Comparison of ENCODE assay signal across 1 cellular context in genomic region chr7:155804897-155805825, GRCh38.
TF ChIP-seq lines count a peak whose summit lies in the region.

No MANE protein-coding gene starts in this region.

TF ChIP-seq in K562, 482 proteins besides CTCF, POLR2A, EP300 and RAD21 (continued from another document):
- TF ChIP-seq USF1 (CRISPR knock-in tag; IDR thresholded peaks at IDR 0.05), result no peak
- TF ChIP-seq KDM2B (CRISPR knock-in tag; IDR thresholded peaks at IDR 0.05), result peak; percentile 87
- TF ChIP-seq, protein P1, sequence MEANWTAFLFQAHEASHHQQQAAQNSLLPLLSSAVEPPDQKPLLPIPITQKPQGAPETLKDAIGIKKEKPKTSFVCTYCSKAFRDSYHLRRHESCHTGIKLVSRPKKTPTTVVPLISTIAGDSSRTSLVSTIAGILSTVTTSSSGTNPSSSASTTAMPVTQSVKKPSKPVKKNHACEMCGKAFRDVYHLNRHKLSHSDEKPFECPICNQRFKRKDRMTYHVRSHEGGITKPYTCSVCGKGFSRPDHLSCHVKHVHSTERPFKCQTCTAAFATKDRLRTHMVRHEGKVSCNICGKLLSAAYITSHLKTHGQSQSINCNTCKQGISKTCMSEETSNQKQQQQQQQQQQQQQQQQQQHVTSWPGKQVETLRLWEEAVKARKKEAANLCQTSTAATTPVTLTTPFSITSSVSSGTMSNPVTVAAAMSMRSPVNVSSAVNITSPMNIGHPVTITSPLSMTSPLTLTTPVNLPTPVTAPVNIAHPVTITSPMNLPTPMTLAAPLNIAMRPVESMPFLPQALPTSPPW (CRISPR knock-in tag; IDR thresholded peaks at IDR 0.05), result peak; percentile 44; the same call in 1 of the 2 replicates
- no peak for TF ChIP-seq CREBBP (IDR thresholded peaks at IDR 0.05; ENCODE audit: low read depth, low read length)
- TF ChIP-seq PCBP1 (IDR thresholded peaks at IDR 0.05; ENCODE audit: low read depth, low read length, poor library complexity, severe bottlenecking), result peak; percentile 76
- no peak for TF ChIP-seq ZNF347 (CRISPR knock-in tag; IDR thresholded peaks at IDR 0.05; ENCODE audit: low read depth)
- TF ChIP-seq SMAD2 (IDR thresholded peaks at IDR 0.05; ENCODE audit: low read depth, low read length), result no peak
- peak; percentile 63; the same call in 1 of the 2 replicates for TF ChIP-seq LCOR (CRISPR knock-in tag; IDR thresholded peaks at IDR 0.05)
- no peak for TF ChIP-seq ZNF764 (CRISPR knock-in tag; IDR thresholded peaks at IDR 0.05; ENCODE audit: low read depth)
- TF ChIP-seq L3MBTL2 (IDR thresholded peaks at IDR 0.05), result peak; percentile 53; the same call in 1 of the 2 replicates
- TF ChIP-seq GATA2 (CRISPR knock-in tag; IDR thresholded peaks at IDR 0.05), result no peak
- no peak for TF ChIP-seq TSHZ1 (CRISPR knock-in tag; IDR thresholded peaks at IDR 0.05)
- 0 out of 4 replicates have a peak, but pooled peaks of 1 of the 2 experiments have one; percentile 72 for TF ChIP-seq UBTF (IDR thresholded peaks at IDR 0.05; ENCODE audit: borderline replicate concordance in 1 of 2, low read depth in 2 of 2, low read length in 2 of 2)
- no peak for TF ChIP-seq GTF2F1 (IDR thresholded peaks at IDR 0.05; ENCODE audit: low read depth, low read length)
- TF ChIP-seq ZNF512 (tag; IDR thresholded peaks at IDR 0.05), result no peak
- TF ChIP-seq SMARCA5 (IDR thresholded peaks at IDR 0.05), result no peak
- TF ChIP-seq JUND (IDR thresholded peaks at IDR 0.05; ENCODE audit: borderline replicate concordance, low read depth, low read length), result no peak; the same call in 1 of the 2 replicates
- no peak; the same call in 2 of the 3 replicates for TF ChIP-seq JUND (tag; IDR thresholded peaks at IDR 0.05; ENCODE audit: borderline replicate concordance, low read depth, low read length)
- TF ChIP-seq, protein P2, sequence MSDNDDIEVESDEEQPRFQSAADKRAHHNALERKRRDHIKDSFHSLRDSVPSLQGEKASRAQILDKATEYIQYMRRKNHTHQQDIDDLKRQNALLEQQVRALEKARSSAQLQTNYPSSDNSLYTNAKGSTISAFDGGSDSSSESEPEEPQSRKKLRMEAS (CRISPR knock-in tag; IDR thresholded peaks at IDR 0.05), result 0 out of 2 replicates have a peak, but pooled peaks have one; percentile 16
- TF ChIP-seq MEIS2 (IDR thresholded peaks at IDR 0.05; ENCODE audit: partially characterized antibody), result no peak
- TF ChIP-seq GATAD2B (IDR thresholded peaks at IDR 0.05; ENCODE audit: borderline replicate concordance), result peak; percentile 68; the same call in 1 of the 2 replicates
- TF ChIP-seq ZFX (CRISPR knock-in tag; IDR thresholded peaks at IDR 0.05), result peak; percentile 72
- TF ChIP-seq XRCC3 (IDR thresholded peaks at IDR 0.05), result no peak
- no peak for TF ChIP-seq PHF8 (IDR thresholded peaks at IDR 0.05; ENCODE audit: borderline replicate concordance, low read length)
- TF ChIP-seq ZNF511 (CRISPR knock-in tag; IDR thresholded peaks at IDR 0.05), result peak; percentile 61; the same call in 1 of the 2 replicates
- TF ChIP-seq, protein P3, sequence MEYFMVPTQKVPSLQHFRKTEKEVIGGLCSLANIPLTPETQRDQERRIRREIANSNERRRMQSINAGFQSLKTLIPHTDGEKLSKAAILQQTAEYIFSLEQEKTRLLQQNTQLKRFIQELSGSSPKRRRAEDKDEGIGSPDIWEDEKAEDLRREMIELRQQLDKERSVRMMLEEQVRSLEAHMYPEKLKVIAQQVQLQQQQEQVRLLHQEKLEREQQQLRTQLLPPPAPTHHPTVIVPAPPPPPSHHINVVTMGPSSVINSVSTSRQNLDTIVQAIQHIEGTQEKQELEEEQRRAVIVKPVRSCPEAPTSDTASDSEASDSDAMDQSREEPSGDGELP (CRISPR knock-in tag; IDR thresholded peaks at IDR 0.05; ENCODE audit: borderline replicate concordance), result peak; percentile 70; the same call in 1 of the 2 replicates
- no peak for TF ChIP-seq MCM2 (IDR thresholded peaks at IDR 0.05; ENCODE audit: low read depth)
- peak; percentile 65 to 67 for TF ChIP-seq NRF1 (conservative IDR thresholded peaks at IDR 0.05 in 1 of 2, IDR thresholded peaks at IDR 0.05 in 1 of 2)
- no peak for TF ChIP-seq E2F3 (CRISPR knock-in tag; IDR thresholded peaks at IDR 0.05)
- peak; percentile 62 for TF ChIP-seq EGR1 (conservative IDR thresholded peaks at IDR 0.05)
- TF ChIP-seq DNMT1 (IDR thresholded peaks at IDR 0.05), result no peak
- no peak for TF ChIP-seq HLTF (IDR thresholded peaks at IDR 0.05)
- TF ChIP-seq, protein P4, sequence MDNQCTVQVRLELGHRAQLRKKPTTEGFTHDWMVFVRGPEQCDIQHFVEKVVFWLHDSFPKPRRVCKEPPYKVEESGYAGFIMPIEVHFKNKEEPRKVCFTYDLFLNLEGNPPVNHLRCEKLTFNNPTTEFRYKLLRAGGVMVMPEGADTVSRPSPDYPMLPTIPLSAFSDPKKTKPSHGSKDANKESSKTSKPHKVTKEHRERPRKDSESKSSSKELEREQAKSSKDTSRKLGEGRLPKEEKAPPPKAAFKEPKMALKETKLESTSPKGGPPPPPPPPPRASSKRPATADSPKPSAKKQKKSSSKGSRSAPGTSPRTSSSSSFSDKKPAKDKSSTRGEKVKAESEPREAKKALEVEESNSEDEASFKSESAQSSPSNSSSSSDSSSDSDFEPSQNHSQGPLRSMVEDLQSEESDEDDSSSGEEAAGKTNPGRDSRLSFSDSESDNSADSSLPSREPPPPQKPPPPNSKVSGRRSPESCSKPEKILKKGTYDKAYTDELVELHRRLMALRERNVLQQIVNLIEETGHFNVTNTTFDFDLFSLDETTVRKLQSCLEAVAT (IDR thresholded peaks at IDR 0.05), result no peak
- peak; percentile 31; the same call in 1 of the 2 replicates for TF ChIP-seq SMC3 (conservative IDR thresholded peaks at IDR 0.05; ENCODE audit: insufficient read depth, low read depth, low read length)
- TF ChIP-seq RBFOX2 (IDR thresholded peaks at IDR 0.05; ENCODE audit: low read depth, low read length), result 0 out of 2 replicates have a peak, but pooled peaks have one; percentile 28
- TF ChIP-seq NR3C1 (CRISPR knock-in tag; IDR thresholded peaks at IDR 0.05), result no peak
- no peak for TF ChIP-seq KDM5B (IDR thresholded peaks at IDR 0.05; ENCODE audit: insufficient replicate concordance, low read depth, low read length)
- TF ChIP-seq FOXP1 (CRISPR knock-in tag; IDR thresholded peaks at IDR 0.05), result 0 out of 2 replicates have a peak, but pooled peaks have one; percentile 17
- peak; percentile 92; the same call in 1 of the 2 replicates for TF ChIP-seq HDAC6 (IDR thresholded peaks at IDR 0.05; ENCODE audit: low read depth, low read length)
- TF ChIP-seq BRF2 (IDR thresholded peaks at IDR 0.05; ENCODE audit: borderline replicate concordance, insufficient read depth, insufficient read length), result no peak
- peak; percentile 55; the same call in 1 of the 2 replicates for TF ChIP-seq GABPB1 (CRISPR knock-in tag; IDR thresholded peaks at IDR 0.05)
- TF ChIP-seq RBM39 (optimal IDR thresholded peaks at IDR 0.05; ENCODE audit: low read depth, low read length), result no peak
- no peak for TF ChIP-seq HMG20B (CRISPR knock-in tag; IDR thresholded peaks at IDR 0.05)
- no peak for TF ChIP-seq ZSCAN32 (CRISPR knock-in tag; IDR thresholded peaks at IDR 0.05)
- peak; percentile 55; the same call in 1 of the 2 replicates for TF ChIP-seq RB1 (IDR thresholded peaks at IDR 0.05; ENCODE audit: low read depth)
